11 cellular contexts compared by ENCODE assay signal in genomic region chr3:38153986-38154608, GRCh38. TPM values are rescaled to one million over a fixed set of nuclear protein-coding genes. Genes with fewer than 3 reads are reported as not detected.
DNase-seq lines count a peak whose midpoint lies in the region; ATAC-seq and TF ChIP-seq lines count a peak whose summit lies in the region.
"Had no signal": no experiment of that assay in that cellular context is flagged by ENCODE, and none has a peak within 500 bp of the region (broad histone marks: within the 10 kb centered on the region; RNA-seq: fewer than 3 reads in every experiment).

No MANE protein-coding gene starts in this region.

- no peak for TF ChIP-seq EP300 in stomach (IDR thresholded peaks at IDR 0.05)

- no peak for TF ChIP-seq CTCF in PC-9 (conservative IDR thresholded peaks at IDR 0.05)
- no peak for TF ChIP-seq CTCF in stomach (IDR thresholded peaks at IDR 0.05)

- no peaks in the 10 kb centered on the region for H3K36me3 Mint-ChIP-seq in activated CD8-positive, alpha-beta memory T cell treated with anti-CD3 and anti-CD28 coated beads, Interleukin-2, amount 10 ng/mL, durations not matched to agents 7 days and 5 days
- H3K36me3 Mint-ChIP-seq: CD4-positive, alpha-beta memory T cell had no signal

- no peaks in the 10 kb centered on the region for H3K9me3 ChIP-seq in PC-9 (ENCODE audit: insufficient read depth, low read depth)
- H3K9me3 ChIP-seq in stomach = no peaks in the 10 kb centered on the region

- 67 to 85% (median 77%) methylated on average over 2 of the region's 2 CpGs for whole genome bisulfite sequencing in stomach, 5 donors

- H2AFZ ChIP-seq in PC-9 = no peak overlapping the region

- no peak for ATAC-seq in activated CD8-positive, alpha-beta memory T cell treated with anti-CD3 and anti-CD28 coated beads, Interleukin-2, amount 10 ng/mL, durations not matched to agents 7 days and 5 days
- ATAC-seq in GM18873 (IDR thresholded peaks at IDR 0.05; ENCODE audit: low FRiP score, unreplicated experiment) = no peak

- no TSS peak for BruUV-seq in PC-9 (replicated peaks; lab: Mats Ljungman, UMichigan)

- no peak for TF ChIP-seq POLR2A in stomach (IDR thresholded peaks at IDR 0.05)

- POLR2A ChIA-PET in PC-9 (lab: Charles Lee; ENCODE audit: unreplicated experiment) = interaction anchor here (0.6 to 0.7 kb wide), 4 partner anchors 11 to 909 kb away, joined by 3 to 7 read pairs (median 6); partner anchors contain the start of gene OXSR1

- no peak overlapping the region for H3K27ac Mint-ChIP-seq in activated CD8-positive, alpha-beta memory T cell treated with anti-CD3 and anti-CD28 coated beads, Interleukin-2, amount 10 ng/mL, durations not matched to agents 7 days and 5 days

- H3K4me2 ChIP-seq in PC-9 = peak overlapping the region; percentile 71

- H3K4me3 Mint-ChIP-seq in activated CD8-positive, alpha-beta memory T cell treated with anti-CD3 and anti-CD28 coated beads, Interleukin-2, amount 10 ng/mL, durations not matched to agents 7 days and 5 days = no peak overlapping the region
- H3K4me3 Mint-ChIP-seq: CD4-positive, alpha-beta memory T cell had no signal

- H3K4me1 ChIP-seq in PC-9 (replicated peaks; ENCODE audit: insufficient read depth) = peaks cover 73% of the 10 kb centered on the region
- peaks cover 0 to 32% (median 0%) of the 10 kb centered on the region in 4 donors for H3K4me1 ChIP-seq in stomach

- peaks cover 46% of the 10 kb centered on the region for H3K4me1 Mint-ChIP-seq in activated CD8-positive, alpha-beta memory T cell treated with anti-CD3 and anti-CD28 coated beads, Interleukin-2, amount 10 ng/mL, durations not matched to agents 7 days and 5 days

- H3F3A ChIP-seq in PC-9 (ENCODE audit: insufficient read depth, low read depth) = peaks cover 46% of the 10 kb centered on the region

- CTCF ChIA-PET in activated CD8-positive, alpha-beta memory T cell treated with anti-CD3 and anti-CD28 coated beads, Interleukin-2, amount 10 ng/mL, durations not matched to agents 7 days and 5 days (lab: Charles Lee) = interaction anchor here (2.0 to 5.5 kb wide), 2 partner anchors 10 to 13 kb away, joined by 5 to 41 read pairs; partner anchors contain the start of gene OXSR1
- CTCF ChIA-PET in PC-9 (lab: Charles Lee) = interaction anchor here (1.0 to 1.1 kb wide), 2 partner anchors 10 to 17 kb away, joined by 3 to 6 read pairs; partner anchors contain the start of gene ACAA1

- intact Hi-C loops in PC-9 (cut with micrococcal nuclease; ENCODE audit: unreplicated experiment) = loop anchor here (1.0 to 5.0 kb wide), 3 partner anchors 10 to 207 kb away; partner anchors contain the start of gene ACAA1
- intact Hi-C loops in stomach (cut with DNase I; ENCODE audit: low total_unique reads) = no loop called here

- H3K36me3 ChIP-seq in PC-9 (ENCODE audit: low read depth) = no peaks in the 10 kb centered on the region
- H3K36me3 ChIP-seq in stomach = no peaks in the 10 kb centered on the region

- peak overlapping the region; percentile 92 for H3K27ac ChIP-seq in PC-9
- peak overlapping the region in 3 of 5 donors; percentile 14 to 54 (median 52) for H3K27ac ChIP-seq in stomach

- DNase-seq in activated CD8-positive, alpha-beta memory T cell treated with anti-CD3 and anti-CD28 coated beads, Interleukin-2, amount 10 ng/mL, durations not matched to agents 7 days and 5 days = peak; percentile 32
- no peak for DNase-seq in activated CD8-positive, alpha-beta memory T cell treated with anti-CD3 and anti-CD28 coated beads, Interleukin-2, amount 50 U/mL, for 48 hours
- DNase-seq in PC-9 (peak; percentile 42 to 97), fibroblast of peridontal ligament (ENCODE audit: extremely low read depth) (peak; percentile 78), stomach (no peak), nucleus accumbens (lab: John Stamatoyannopoulos, UW) (no peak)
- DNase-seq in activated effector memory CD4-positive, alpha-beta T cell treated with Interleukin-2 at 50 U/mL for 16 hours = no peak
- DNase-seq: activated T-cell treated with anti-CD3 and anti-CD28 coated beads, Interleukin-2, amount 50 U/mL, for 1 hour; CD4-positive, alpha-beta memory T cell; effector memory CD4-positive, alpha-beta T cell had no signal

- H3K4me3 ChIP-seq in PC-9 = peak overlapping the region; percentile 3; the same call in 1 of the 2 replicates
- H3K4me3 ChIP-seq in stomach = no peak overlapping the region

- H3K9me2 ChIP-seq in PC-9 (ENCODE audit: insufficient read depth) = no peaks in the 10 kb centered on the region

- H3K27me3 ChIP-seq in PC-9 (ENCODE audit: insufficient read depth, low read depth) (no peaks in the 10 kb centered on the region), stomach (no peaks in the 10 kb centered on the region)

- H4K20me1 ChIP-seq in PC-9 (ENCODE audit: insufficient read depth) = no peaks in the 10 kb centered on the region

- no peaks in the 10 kb centered on the region for H3K27me3 Mint-ChIP-seq in activated CD8-positive, alpha-beta memory T cell treated with anti-CD3 and anti-CD28 coated beads, Interleukin-2, amount 10 ng/mL, durations not matched to agents 7 days and 5 days
- H3K27me3 Mint-ChIP-seq: CD4-positive, alpha-beta memory T cell had no signal

- H3K9me3 Mint-ChIP-seq in activated CD8-positive, alpha-beta memory T cell treated with anti-CD3 and anti-CD28 coated beads, Interleukin-2, amount 10 ng/mL, durations not matched to agents 7 days and 5 days (ENCODE audit: low read depth) = no peaks in the 10 kb centered on the region

- no peaks in the 10 kb centered on the region for H3K79me2 ChIP-seq in PC-9 (ENCODE audit: low read depth)

RNA-seq across cellular contexts. Expression of gene OXSR1, which starts 11.2 kb away (rescaled TPM):
- total RNA-seq in activated CD8-positive, alpha-beta memory T cell treated with anti-CD3 and anti-CD28 coated beads, Interleukin-2, amount 10 ng/mL, durations not matched to agents 7 days and 5 days = 10 to 100 TPM; 47.8 to 56.3 TPM
- total RNA-seq in PC-9 (2021) (50.2 and 54.3 TPM in 2 replicates), stomach (10 to 100 TPM in 4 of 5 donors, 1 to 10 TPM in 1; 7.0 to 49.9 (median 27.5) TPM)
- polyA plus RNA-seq in stomach = 10 to 100 TPM in 2 of 3 donors, 1 to 10 TPM in 1; 9.9 to 14.5 (median 11.2) TPM

RNA-seq across cellular contexts. Expression of gene MYD88, which starts 15.6 kb away (rescaled TPM):
- total RNA-seq in activated CD8-positive, alpha-beta memory T cell treated with anti-CD3 and anti-CD28 coated beads, Interleukin-2, amount 10 ng/mL, durations not matched to agents 7 days and 5 days = 10 to 100 TPM; 69.3 to 70.3 TPM
- 25.0 and 27.4 TPM in 2 replicates for total RNA-seq in PC-9 (2021)
- total RNA-seq in stomach = 10 to 100 TPM in 4 of 5 donors, 1 to 10 TPM in 1; 9.0 to 67.8 (median 37.5) TPM
- 10 to 100 TPM; 23.0 to 42.5 (median 26.3) TPM for polyA plus RNA-seq in stomach

RNA-seq across cellular contexts. Expression of gene ACAA1, which starts 17.2 kb away (rescaled TPM):
- 10 to 100 TPM; 91.3 to 91.7 TPM for total RNA-seq in activated CD8-positive, alpha-beta memory T cell treated with anti-CD3 and anti-CD28 coated beads, Interleukin-2, amount 10 ng/mL, durations not matched to agents 7 days and 5 days
- total RNA-seq in PC-9 (2021) (58.9 and 65.8 TPM in 2 replicates), stomach (100 to 1,000 TPM in 2 of 5 donors, 10 to 100 TPM in 3; 44.2 to 249 (median 80.4) TPM)
- polyA plus RNA-seq in stomach = 10 to 100 TPM; 60.9 to 79.1 (median 72.2) TPM

Comparison
In these comparisons a context has a peak if more than half of its experiments do, and no peak if none do; other contexts are left out.
1. DNase-seq: peak in activated CD8-positive, alpha-beta memory T cell treated with anti-CD3 and anti-CD28 coated beads, Interleukin-2, amount 10 ng/mL, durations not matched to agents 7 days and 5 days (single experiment), PC-9 (2 of 2) and fibroblast of peridontal ligament (single experiment); none in activated CD8-positive, alpha-beta memory T cell treated with anti-CD3 and anti-CD28 coated beads, Interleukin-2, amount 50 U/mL, for 48 hours (single experiment), stomach (single experiment), activated effector memory CD4-positive, alpha-beta T cell treated with Interleukin-2 at 50 U/mL for 16 hours (single experiment) and nucleus accumbens (0 of 56).